In the genomic region with DNA sequence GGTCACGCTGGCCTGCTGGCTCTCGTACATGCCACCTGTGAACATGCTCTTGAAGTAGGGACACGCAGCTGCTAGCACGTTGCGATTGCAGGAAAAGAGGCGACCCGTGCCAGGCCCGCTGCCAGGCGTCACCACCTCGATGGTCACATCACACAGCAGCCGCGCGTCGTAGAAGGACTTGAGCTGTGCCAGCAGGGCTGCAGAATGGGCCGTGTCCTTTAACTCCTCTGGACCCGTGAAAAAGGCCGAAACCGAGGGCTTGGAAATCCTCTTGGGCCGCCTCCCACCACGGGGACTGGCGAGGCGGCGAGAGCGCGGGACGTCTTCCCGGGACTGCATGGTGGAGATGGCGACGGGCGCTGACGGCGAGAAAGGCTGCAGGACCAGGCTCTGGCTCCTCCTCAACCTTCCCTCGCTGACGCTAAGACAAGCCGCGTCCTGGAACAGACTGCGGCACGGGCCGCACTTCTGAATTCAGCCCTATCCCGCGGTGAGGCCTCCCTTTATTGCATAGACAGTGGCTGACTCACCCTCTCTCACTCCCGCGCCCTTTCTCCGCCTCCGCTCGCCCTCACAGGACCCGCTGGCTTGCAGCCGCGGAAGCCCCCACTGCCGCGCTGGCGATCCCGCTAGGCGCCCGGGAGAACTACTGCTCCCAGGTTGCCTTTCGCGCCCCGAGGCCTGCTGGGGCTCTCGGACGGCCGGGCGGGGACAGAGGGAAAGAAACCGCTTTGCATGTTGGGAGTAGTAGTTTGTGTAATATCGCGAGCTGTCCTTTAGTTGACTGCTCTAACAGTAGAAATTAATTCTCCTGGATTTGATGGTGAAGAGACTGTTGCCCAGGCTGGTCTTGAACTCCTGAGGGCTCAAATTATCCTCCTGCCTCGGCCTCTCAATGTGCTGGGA, we compare ENCODE assay signal across 1 cellular context.
TF ChIP-seq lines count a peak whose summit lies in the region.

A gene with protein sequence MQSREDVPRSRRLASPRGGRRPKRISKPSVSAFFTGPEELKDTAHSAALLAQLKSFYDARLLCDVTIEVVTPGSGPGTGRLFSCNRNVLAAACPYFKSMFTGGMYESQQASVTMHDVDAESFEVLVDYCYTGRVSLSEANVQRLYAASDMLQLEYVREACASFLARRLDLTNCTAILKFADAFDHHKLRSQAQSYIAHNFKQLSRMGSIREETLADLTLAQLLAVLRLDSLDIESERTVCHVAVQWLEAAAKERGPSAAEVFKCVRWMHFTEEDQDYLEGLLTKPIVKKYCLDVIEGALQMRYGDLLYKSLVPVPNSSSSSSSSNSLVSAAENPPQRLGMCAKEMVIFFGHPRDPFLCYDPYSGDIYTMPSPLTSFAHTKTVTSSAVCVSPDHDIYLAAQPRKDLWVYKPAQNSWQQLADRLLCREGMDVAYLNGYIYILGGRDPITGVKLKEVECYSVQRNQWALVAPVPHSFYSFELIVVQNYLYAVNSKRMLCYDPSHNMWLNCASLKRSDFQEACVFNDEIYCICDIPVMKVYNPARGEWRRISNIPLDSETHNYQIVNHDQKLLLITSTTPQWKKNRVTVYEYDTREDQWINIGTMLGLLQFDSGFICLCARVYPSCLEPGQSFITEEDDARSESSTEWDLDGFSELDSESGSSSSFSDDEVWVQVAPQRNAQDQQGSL (minus strand): TSS at position 651 of the 906 bp plus-strand sequence. CDS start 312 bp downstream, at position 339.

TF ChIP-seq in HepG2, 621 proteins besides CTCF, POLR2A, EP300 and RAD21 (continued from another document and continues in another):
- TF ChIP-seq, protein P1, sequence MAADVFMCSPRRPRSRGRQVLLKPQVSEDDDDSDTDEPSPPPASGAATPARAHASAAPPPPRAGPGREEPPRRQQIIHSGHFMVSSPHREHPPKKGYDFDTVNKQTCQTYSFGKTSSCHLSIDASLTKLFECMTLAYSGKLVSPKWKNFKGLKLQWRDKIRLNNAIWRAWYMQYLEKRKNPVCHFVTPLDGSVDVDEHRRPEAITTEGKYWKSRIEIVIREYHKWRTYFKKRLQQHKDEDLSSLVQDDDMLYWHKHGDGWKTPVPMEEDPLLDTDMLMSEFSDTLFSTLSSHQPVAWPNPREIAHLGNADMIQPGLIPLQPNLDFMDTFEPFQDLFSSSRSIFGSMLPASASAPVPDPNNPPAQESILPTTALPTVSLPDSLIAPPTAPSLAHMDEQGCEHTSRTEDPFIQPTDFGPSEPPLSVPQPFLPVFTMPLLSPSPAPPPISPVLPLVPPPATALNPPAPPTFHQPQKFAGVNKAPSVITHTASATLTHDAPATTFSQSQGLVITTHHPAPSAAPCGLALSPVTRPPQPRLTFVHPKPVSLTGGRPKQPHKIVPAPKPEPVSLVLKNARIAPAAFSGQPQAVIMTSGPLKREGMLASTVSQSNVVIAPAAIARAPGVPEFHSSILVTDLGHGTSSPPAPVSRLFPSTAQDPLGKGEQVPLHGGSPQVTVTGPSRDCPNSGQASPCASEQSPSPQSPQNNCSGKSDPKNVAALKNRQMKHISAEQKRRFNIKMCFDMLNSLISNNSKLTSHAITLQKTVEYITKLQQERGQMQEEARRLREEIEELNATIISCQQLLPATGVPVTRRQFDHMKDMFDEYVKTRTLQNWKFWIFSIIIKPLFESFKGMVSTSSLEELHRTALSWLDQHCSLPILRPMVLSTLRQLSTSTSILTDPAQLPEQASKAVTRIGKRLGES (CRISPR knock-in tag; IDR thresholded peaks at IDR 0.05; ENCODE audit: borderline replicate concordance), result no peak
- TF ChIP-seq, protein P2, sequence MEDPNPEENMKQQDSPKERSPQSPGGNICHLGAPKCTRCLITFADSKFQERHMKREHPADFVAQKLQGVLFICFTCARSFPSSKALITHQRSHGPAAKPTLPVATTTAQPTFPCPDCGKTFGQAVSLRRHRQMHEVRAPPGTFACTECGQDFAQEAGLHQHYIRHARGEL (CRISPR knock-in tag; IDR thresholded peaks at IDR 0.05), result no peak
- no peak for TF ChIP-seq MEIS2 (CRISPR knock-in tag; IDR thresholded peaks at IDR 0.05)
- TF ChIP-seq, protein P3, sequence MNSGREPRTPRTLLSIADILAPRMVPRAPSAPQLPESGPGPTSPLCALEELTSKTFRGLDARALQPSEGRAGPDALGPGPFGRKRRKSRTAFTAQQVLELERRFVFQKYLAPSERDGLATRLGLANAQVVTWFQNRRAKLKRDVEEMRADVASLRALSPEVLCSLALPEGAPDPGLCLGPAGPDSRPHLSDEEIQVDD (CRISPR knock-in tag; IDR thresholded peaks at IDR 0.05; ENCODE audit: borderline replicate concordance), result no peak
- no peak for TF ChIP-seq ZSCAN30 (CRISPR knock-in tag; IDR thresholded peaks at IDR 0.05)
- TF ChIP-seq ATF1 (CRISPR knock-in tag; IDR thresholded peaks at IDR 0.05), result no peak
- TF ChIP-seq MTA3 (CRISPR knock-in tag; IDR thresholded peaks at IDR 0.05), result no peak
- no peak for TF ChIP-seq ZNF629 (CRISPR knock-in tag; conservative IDR thresholded peaks at IDR 0.05)
- peak; percentile 68; the same call in 1 of the 2 replicates for TF ChIP-seq ZNF772 (CRISPR knock-in tag; IDR thresholded peaks at IDR 0.05)
- TF ChIP-seq, protein P4, sequence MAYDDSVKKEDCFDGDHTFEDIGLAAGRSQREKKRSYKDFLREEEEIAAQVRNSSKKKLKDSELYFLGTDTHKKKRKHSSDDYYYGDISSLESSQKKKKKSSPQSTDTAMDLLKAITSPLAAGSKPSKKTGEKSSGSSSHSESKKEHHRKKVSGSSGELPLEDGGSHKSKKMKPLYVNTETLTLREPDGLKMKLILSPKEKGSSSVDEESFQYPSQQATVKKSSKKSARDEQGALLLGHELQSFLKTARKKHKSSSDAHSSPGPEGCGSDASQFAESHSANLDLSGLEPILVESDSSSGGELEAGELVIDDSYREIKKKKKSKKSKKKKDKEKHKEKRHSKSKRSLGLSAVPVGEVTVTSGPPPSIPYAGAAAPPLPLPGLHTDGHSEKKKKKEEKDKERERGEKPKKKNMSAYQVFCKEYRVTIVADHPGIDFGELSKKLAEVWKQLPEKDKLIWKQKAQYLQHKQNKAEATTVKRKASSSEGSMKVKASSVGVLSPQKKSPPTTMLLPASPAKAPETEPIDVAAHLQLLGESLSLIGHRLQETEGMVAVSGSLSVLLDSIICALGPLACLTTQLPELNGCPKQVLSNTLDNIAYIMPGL (CRISPR knock-in tag; IDR thresholded peaks at IDR 0.05; ENCODE audit: borderline replicate concordance in 1 of 2, low read depth in 1 of 2), result peak; percentile 62 to 86; a peak in 3 of 4 replicates
- TF ChIP-seq KAT2B (IDR thresholded peaks at IDR 0.05; ENCODE audit: borderline replicate concordance, low read depth, low read length), result no peak
- peak; percentile 82 for TF ChIP-seq ZNF501 (CRISPR knock-in tag; IDR thresholded peaks at IDR 0.05)
- TF ChIP-seq, protein P5, sequence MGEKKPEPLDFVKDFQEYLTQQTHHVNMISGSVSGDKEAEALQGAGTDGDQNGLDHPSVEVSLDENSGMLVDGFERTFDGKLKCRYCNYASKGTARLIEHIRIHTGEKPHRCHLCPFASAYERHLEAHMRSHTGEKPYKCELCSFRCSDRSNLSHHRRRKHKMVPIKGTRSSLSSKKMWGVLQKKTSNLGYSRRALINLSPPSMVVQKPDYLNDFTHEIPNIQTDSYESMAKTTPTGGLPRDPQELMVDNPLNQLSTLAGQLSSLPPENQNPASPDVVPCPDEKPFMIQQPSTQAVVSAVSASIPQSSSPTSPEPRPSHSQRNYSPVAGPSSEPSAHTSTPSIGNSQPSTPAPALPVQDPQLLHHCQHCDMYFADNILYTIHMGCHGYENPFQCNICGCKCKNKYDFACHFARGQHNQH (CRISPR knock-in tag; IDR thresholded peaks at IDR 0.05), result peak; percentile 79
- no peak for TF ChIP-seq TAF15 (IDR thresholded peaks at IDR 0.05; ENCODE audit: low read depth, low read length, poor library complexity, severe bottlenecking)
- no peak for TF ChIP-seq KLF6 (CRISPR knock-in tag; IDR thresholded peaks at IDR 0.05)
- no peak for TF ChIP-seq ZNF567 (CRISPR knock-in tag; IDR thresholded peaks at IDR 0.05; ENCODE audit: borderline replicate concordance)
- no peak; the same call in 1 of the 2 replicates for TF ChIP-seq ZNF607 (CRISPR knock-in tag; IDR thresholded peaks at IDR 0.05; ENCODE audit: borderline replicate concordance)
- TF ChIP-seq ZKSCAN8 (CRISPR knock-in tag; IDR thresholded peaks at IDR 0.05; ENCODE audit: borderline replicate concordance), result 0 out of 2 replicates have a peak, but pooled peaks have one; percentile 74
- TF ChIP-seq TBX2 (CRISPR knock-in tag; IDR thresholded peaks at IDR 0.05; ENCODE audit: borderline replicate concordance), result peak; percentile 74; the same call in 1 of the 2 replicates
- TF ChIP-seq, protein P6, sequence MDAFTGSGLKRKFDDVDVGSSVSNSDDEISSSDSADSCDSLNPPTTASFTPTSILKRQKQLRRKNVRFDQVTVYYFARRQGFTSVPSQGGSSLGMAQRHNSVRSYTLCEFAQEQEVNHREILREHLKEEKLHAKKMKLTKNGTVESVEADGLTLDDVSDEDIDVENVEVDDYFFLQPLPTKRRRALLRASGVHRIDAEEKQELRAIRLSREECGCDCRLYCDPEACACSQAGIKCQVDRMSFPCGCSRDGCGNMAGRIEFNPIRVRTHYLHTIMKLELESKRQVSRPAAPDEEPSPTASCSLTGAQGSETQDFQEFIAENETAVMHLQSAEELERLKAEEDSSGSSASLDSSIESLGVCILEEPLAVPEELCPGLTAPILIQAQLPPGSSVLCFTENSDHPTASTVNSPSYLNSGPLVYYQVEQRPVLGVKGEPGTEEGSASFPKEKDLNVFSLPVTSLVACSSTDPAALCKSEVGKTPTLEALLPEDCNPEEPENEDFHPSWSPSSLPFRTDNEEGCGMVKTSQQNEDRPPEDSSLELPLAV (CRISPR knock-in tag; conservative IDR thresholded peaks at IDR 0.05; ENCODE audit: low read depth), result no peak
- TF ChIP-seq, protein P7, sequence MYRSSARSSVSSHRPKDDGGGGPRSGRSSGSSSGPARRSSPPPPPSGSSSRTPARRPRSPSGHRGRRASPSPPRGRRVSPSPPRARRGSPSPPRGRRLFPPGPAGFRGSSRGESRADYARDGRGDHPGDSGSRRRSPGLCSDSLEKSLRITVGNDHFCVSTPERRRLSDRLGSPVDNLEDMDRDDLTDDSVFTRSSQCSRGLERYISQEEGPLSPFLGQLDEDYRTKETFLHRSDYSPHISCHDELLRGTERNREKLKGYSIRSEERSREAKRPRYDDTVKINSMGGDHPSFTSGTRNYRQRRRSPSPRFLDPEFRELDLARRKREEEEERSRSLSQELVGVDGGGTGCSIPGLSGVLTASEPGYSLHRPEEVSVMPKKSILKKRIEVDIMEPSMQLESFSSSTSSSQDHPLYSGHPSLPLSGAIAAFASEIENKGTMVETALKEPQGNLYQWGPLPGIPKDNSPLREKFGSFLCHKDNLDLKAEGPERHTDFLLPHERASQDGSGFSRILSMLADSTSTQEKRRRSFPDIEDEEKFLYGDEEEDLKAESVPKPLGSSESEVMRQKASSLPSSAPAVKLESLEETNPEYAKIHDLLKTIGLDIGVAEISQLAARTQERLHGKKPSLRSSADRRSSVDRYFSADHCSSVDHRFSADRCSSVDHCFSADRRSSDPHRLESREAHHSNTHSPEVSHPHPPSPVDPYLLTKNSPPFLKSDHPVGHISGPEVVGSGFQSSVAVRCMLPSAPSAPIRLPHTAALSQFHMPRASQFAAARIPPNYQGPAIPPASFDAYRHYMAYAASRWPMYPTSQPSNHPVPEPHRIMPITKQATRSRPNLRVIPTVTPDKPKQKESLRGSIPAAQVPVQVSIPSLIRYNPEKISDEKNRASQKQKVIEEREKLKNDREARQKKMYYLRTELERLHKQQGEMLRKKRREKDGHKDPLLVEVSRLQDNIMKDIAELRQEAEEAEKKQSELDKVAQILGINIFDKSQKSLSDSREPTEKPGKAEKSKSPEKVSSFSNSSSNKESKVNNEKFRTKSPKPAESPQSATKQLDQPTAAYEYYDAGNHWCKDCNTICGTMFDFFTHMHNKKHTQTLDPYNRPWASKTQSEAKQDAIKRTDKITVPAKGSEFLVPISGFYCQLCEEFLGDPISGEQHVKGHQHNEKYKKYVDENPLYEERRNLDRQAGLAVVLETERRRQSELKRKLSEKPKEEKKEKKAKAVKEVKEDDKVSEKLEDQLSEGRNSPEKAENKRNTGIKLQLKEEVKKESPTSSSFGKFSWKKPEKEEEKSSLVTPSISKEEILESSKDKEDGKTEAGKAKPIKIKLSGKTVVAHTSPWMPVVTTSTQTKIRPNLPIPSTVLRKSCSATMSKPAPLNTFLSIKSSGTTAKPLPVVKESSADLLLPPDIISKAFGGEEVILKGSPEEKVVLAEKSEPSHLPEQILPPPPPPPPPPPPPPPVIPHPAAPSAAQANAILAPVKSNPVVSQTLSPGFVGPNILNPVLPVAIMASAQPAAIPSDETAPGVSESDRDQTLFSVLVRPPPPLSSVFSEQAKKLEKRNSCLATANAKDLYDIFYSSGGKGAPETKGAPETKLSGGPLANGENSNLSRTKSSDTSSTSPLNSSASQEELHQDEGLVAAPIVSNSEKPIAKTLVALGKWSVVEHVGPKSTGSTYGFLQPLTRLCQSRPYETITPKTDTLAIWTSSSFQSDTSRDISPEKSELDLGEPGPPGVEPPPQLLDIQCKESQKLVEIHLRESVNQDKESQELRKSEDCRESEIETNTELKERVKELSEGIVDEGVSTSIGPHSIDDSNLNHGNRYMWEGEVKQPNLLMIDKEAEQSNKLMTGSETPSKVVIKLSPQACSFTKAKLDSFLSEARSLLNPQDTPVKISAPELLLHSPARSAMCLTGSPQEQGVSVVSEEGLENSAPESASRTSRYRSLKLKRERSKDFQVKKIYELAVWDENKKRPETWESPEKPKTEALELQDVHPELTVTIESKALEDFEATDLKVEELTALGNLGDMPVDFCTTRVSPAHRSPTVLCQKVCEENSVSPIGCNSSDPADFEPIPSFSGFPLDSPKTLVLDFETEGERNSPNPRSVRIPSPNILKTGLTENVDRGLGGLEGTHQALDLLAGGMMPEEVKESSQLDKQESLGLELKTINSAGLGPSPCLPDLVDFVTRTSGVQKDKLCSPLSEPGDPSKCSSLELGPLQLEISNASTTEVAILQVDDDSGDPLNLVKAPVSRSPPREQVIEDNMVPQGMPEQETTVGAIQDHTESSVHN (CRISPR knock-in tag; IDR thresholded peaks at IDR 0.05), result 0 out of 2 replicates have a peak, but pooled peaks have one; percentile 31
- TF ChIP-seq, protein P8, sequence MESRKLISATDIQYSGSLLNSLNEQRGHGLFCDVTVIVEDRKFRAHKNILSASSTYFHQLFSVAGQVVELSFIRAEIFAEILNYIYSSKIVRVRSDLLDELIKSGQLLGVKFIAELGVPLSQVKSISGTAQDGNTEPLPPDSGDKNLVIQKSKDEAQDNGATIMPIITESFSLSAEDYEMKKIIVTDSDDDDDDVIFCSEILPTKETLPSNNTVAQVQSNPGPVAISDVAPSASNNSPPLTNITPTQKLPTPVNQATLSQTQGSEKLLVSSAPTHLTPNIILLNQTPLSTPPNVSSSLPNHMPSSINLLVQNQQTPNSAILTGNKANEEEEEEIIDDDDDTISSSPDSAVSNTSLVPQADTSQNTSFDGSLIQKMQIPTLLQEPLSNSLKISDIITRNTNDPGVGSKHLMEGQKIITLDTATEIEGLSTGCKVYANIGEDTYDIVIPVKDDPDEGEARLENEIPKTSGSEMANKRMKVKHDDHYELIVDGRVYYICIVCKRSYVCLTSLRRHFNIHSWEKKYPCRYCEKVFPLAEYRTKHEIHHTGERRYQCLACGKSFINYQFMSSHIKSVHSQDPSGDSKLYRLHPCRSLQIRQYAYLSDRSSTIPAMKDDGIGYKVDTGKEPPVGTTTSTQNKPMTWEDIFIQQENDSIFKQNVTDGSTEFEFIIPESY (CRISPR knock-in tag; IDR thresholded peaks at IDR 0.05), result peak; percentile 27
- no peak for TF ChIP-seq PPARG (CRISPR knock-in tag; conservative IDR thresholded peaks at IDR 0.05)
- peak; percentile 12; the same call in 1 of the 2 replicates for TF ChIP-seq ZNF331 (CRISPR knock-in tag; IDR thresholded peaks at IDR 0.05)
- no peak for TF ChIP-seq AHR (CRISPR knock-in tag; IDR thresholded peaks at IDR 0.05)
